Comparison of ENCODE assay signal across 8 cellular contexts in genomic region chr4:88523325-88524129, GRCh38. TPM values are rescaled to one million over a fixed set of nuclear protein-coding genes. Genes with fewer than 3 reads are reported as not detected.
DNase-seq lines count a peak whose midpoint lies in the region; ATAC-seq, FAIRE-seq and TF ChIP-seq lines count a peak whose summit lies in the region.

Gene PYURF, minus strand, starts transcription at chr4:88523776. Its CDS starts 76 bp downstream, at chr4:88523700.

- no peaks in the 10 kb centered on the region for H3K9me1 ChIP-seq in keratinocyte (ENCODE audit: control insufficient read depth, extremely low read depth, insufficient read depth, low read length)

- peaks cover 23% of the 10 kb centered on the region for H3K4me1 ChIP-seq in keratinocyte (ENCODE audit: control insufficient read depth, extremely low read depth, insufficient read depth, low read length)

- ATAC-seq in GM19043 (IDR thresholded peaks at IDR 0.05; ENCODE audit: low read depth, unreplicated experiment) (peak; percentile 77), HG03354 (IDR thresholded peaks at IDR 0.05; ENCODE audit: poor library complexity, severe bottlenecking, unreplicated experiment) (peak; percentile 76)

- no peaks in the 10 kb centered on the region for H3K27me3 ChIP-seq in keratinocyte (ENCODE audit: control insufficient read depth, extremely low read depth, insufficient read depth, low read length)

- no peak for FAIRE-seq in keratinocyte (lab: Jason Lieb, UNC)

- peak within 1 kb of the TSS; percentile 95 for H3K27ac ChIP-seq in keratinocyte (ENCODE audit: control insufficient read depth, insufficient read depth, low read length)

- no peaks in the 10 kb centered on the region for H3K9me3 ChIP-seq in keratinocyte (ENCODE audit: control insufficient read depth, low read depth, low read length)

- H2AFZ ChIP-seq in keratinocyte (ENCODE audit: control insufficient read depth, low read length) = peak within 1 kb of the TSS; percentile 94

- dilution Hi-C loops in keratinocyte (cut with MboI; ENCODE audit: extremely low pct_ligation_motif_present, low sequenced_read_pairs) = loop anchor here (25.0 kb wide), 1 partner anchor 286 kb away; no protein-coding TSS in a partner anchor

- peak within 1 kb of the TSS; percentile 94 for H3K9ac ChIP-seq in keratinocyte (ENCODE audit: control insufficient read depth, extremely low read depth, insufficient read depth, low read length)

- peaks cover 6 to 15% of the 10 kb centered on the region in 2 experiments for H3K36me3 ChIP-seq in keratinocyte (ENCODE audit: control insufficient read depth in 2 of 2, extremely low read depth in 1 of 2, insufficient read depth in 2 of 2, low read length in 2 of 2)

- peaks cover 60% of the 10 kb centered on the region for H3K79me2 ChIP-seq in keratinocyte (ENCODE audit: control insufficient read depth, insufficient read depth, low read length)

- H3K4me2 ChIP-seq in keratinocyte (ENCODE audit: control insufficient read depth, extremely low read depth, insufficient read depth, low read depth, low read length) = peak within 1 kb of the TSS; percentile 92

- H4K20me1 ChIP-seq in keratinocyte (ENCODE audit: control insufficient read depth, extremely low read depth, insufficient read depth, low read length) = no peaks in the 10 kb centered on the region

- peak; percentile 97 for DNase-seq in AG20443 (ENCODE audit: low spot score)
- DNase-seq in NCI-H446 (lab: John Stamatoyannopoulos, UW) = peak; percentile 86 to 92
- peak; percentile 79 for DNase-seq in activated CD4-positive, CD25-positive, alpha-beta regulatory T cell treated with anti-CD3 and anti-CD28 coated beads, Interleukin-2, amount 50 U/mL, for 72 hours
- peak; percentile 41 to 83 for DNase-seq in cerebellar nuclear complex (lab: John Stamatoyannopoulos, UW)
- no peak for DNase-seq in keratinocyte (ENCODE audit: low read depth, low spot score)
- DNase-seq in stimulated activated CD4-positive, alpha-beta T cell treated with anti-CD3 and anti-CD28 coated beads, Interleukin-15, amount 100 ng/mL, for 1 hour (ENCODE audit: low read depth in 1 of 2, low spot score in 1 of 2) = peak; percentile 47 to 70

- peak within 1 kb of the TSS; percentile 91 to 96 (median 96) for H3K4me3 ChIP-seq in keratinocyte (ENCODE audit: control insufficient read depth in 2 of 3, extremely low read depth in 1 of 3, insufficient read depth in 2 of 3, low read depth in 1 of 3, low read length in 3 of 3)

- TF ChIP-seq CTCF in keratinocyte (optimal IDR thresholded peaks at IDR 0.05 in 1 of 3, IDR thresholded peaks at IDR 0.05 in 1 of 3, conservative IDR thresholded peaks at IDR 0.05 in 1 of 3; ENCODE audit: extremely low read depth in 1 of 3, insufficient read depth in 2 of 3, low read length in 3 of 3) = no peak

RNA-seq across cellular contexts. Expression of gene PYURF, which starts in this region (rescaled TPM):
- polyA plus RNA-seq in keratinocyte = 55.4 to 95.6 TPM (median 71.5 TPM) in 3 replicates
- 38.6 TPM for polyA plus RNA-seq in keratinocyte (2011; ENCODE audit: low read depth)
- polyA plus RNA-seq in keratinocyte (2011; cell fraction: cytosol; rRNA removed) = 54.2 and 62.1 TPM in 2 replicates
- 17.6 and 18.5 TPM in 2 replicates for polyA plus RNA-seq in keratinocyte (2011; cell fraction: nucleus; rRNA removed)
- 74.1 and 76.1 TPM in 2 replicates for polyA plus RNA-seq in keratinocyte (2012; ENCODE audit: low replicate concordance)
- polyA minus RNA-seq in keratinocyte = 11.0 to 19.9 TPM (median 16.2 TPM) in 3 replicates
- 26.9 TPM for polyA minus RNA-seq in keratinocyte (2011; cell fraction: cytosol; rRNA and poly(A)+ RNA removed)
- polyA minus RNA-seq in keratinocyte (2011; cell fraction: nucleus; rRNA and poly(A)+ RNA removed) = 7.2 and 10.2 TPM in 2 replicates
